11 cellular contexts compared by ENCODE assay signal in genomic region chr20:32449057-32449889, GRCh38.
DNase-seq lines count a peak whose midpoint lies in the region; ATAC-seq, FAIRE-seq and TF ChIP-seq lines count a peak whose summit lies in the region.
"Had no signal": no experiment of that assay in that cellular context is flagged by ENCODE, and none has a peak within 500 bp of the region (broad histone marks: within the 10 kb centered on the region; RNA-seq: fewer than 3 reads in every experiment).

No MANE protein-coding gene starts in this region.

- no peaks in the 10 kb centered on the region for H3K36me3 Mint-ChIP-seq in natural killer cell treated with Interleukin-12 subunit alpha and Interleukin-12 subunit beta and Interleukin-15 and Interleukin-18, amount 100 ng/mL, for 72 hours

- H3K27me3 Mint-ChIP-seq in natural killer cell treated with Interleukin-12 subunit alpha and Interleukin-12 subunit beta and Interleukin-15 and Interleukin-18, amount 100 ng/mL, for 72 hours: no peaks in the 10 kb centered on the region

- H3K27me3 ChIP-seq in heart left ventricle (no peaks in the 10 kb centered on the region), right cardiac atrium (ENCODE audit: control insufficient read depth, insufficient read depth) (no peaks in the 10 kb centered on the region), uterus (no peaks in the 10 kb centered on the region)

- H3K9me3 ChIP-seq in heart left ventricle: no peaks in the 10 kb centered on the region
- H3K9me3 ChIP-seq in right cardiac atrium (ENCODE audit: control insufficient read depth, low read length): no peaks in the 10 kb centered on the region
- no peaks in the 10 kb centered on the region for H3K9me3 ChIP-seq in uterus

- peak overlapping the region in 9 of 12 donors; percentile 4 to 57 (median 23) for H3K27ac ChIP-seq in heart left ventricle
- no peak overlapping the region for H3K27ac ChIP-seq in right cardiac atrium (ENCODE audit: low read length)
- no peak overlapping the region for H3K27ac ChIP-seq in coronary artery
- H3K27ac ChIP-seq in uterus: peak overlapping the region; percentile 34 to 35

- ATAC-seq in heart left ventricle (peak in 1 of 4 donors; percentile 34), right cardiac atrium (no peak), HG03432 (IDR thresholded peaks at IDR 0.05; ENCODE audit: unreplicated experiment) (no peak)
- ATAC-seq in natural killer cell treated with Interleukin-12 subunit alpha and Interleukin-12 subunit beta and Interleukin-15 and Interleukin-18, amount 100 ng/mL, for 72 hours: no peak
- ATAC-seq: PC-3 had no signal

- H3K4me1 ChIP-seq in heart left ventricle (peaks cover 0 to 61% (median 38%) of the 10 kb centered on the region in 12 donors), right cardiac atrium (ENCODE audit: control insufficient read depth, insufficient read depth, low read length) (peaks cover 4% of the 10 kb centered on the region), uterus (peaks cover 0 to 4% of the 10 kb centered on the region in 2 donors)

- DNase-seq in heart left ventricle (no peak), right cardiac atrium (no peak), coronary artery (ENCODE audit: low spot score) (no peak), uterus (no peak), GM12892 (ENCODE audit: insufficient read length) (no peak), NCI-H1417 (lab: John Stamatoyannopoulos, UW) (no peak)
- no peak for DNase-seq in natural killer cell treated with Interleukin-12 subunit alpha and Interleukin-12 subunit beta and Interleukin-15 and Interleukin-18, amount 100 ng/mL, for 72 hours (ENCODE audit: low spot score)
- DNase-seq: AML-193, midbrain, PC-3 had no signal

- intact Hi-C loops in heart left ventricle (cut with DNase I): no loop called here
- intact Hi-C loops in right cardiac atrium (cut with DNase I): no loop called here
- intact Hi-C loops in uterus (cut with DNase I; ENCODE audit: low total_unique reads): no loop called here

- peaks cover 15 to 18% of the 10 kb centered on the region in 2 donors for H3K4me1 Mint-ChIP-seq in natural killer cell treated with Interleukin-12 subunit alpha and Interleukin-12 subunit beta and Interleukin-15 and Interleukin-18, amount 100 ng/mL, for 72 hours (ENCODE audit: low read depth in 2 of 2)

- 61 to 68% (median 64%) methylated on average over 9 of the region's 9 CpGs for WGBS in heart left ventricle, 4 donors
- WGBS in right cardiac atrium: 58% methylated on average over 9 of the region's 9 CpGs

- no peak for FAIRE-seq in GM12892 (lab: Jason Lieb, UNC)

- H3K36me3 ChIP-seq in heart left ventricle (peaks cover 0 to 69% (median 47%) of the 10 kb centered on the region in 9 donors), uterus (no peaks in the 10 kb centered on the region)

- H3K27ac Mint-ChIP-seq in natural killer cell treated with Interleukin-12 subunit alpha and Interleukin-12 subunit beta and Interleukin-15 and Interleukin-18, amount 100 ng/mL, for 72 hours: peak overlapping the region; percentile 75 to 80

- TF ChIP-seq CTCF in heart left ventricle (IDR thresholded peaks at IDR 0.05): no peak
- TF ChIP-seq CTCF in coronary artery (IDR thresholded peaks at IDR 0.05): no peak
- no peak for TF ChIP-seq CTCF in uterus (IDR thresholded peaks at IDR 0.05)

- H3K9me3 Mint-ChIP-seq in natural killer cell treated with Interleukin-12 subunit alpha and Interleukin-12 subunit beta and Interleukin-15 and Interleukin-18, amount 100 ng/mL, for 72 hours: no peaks in the 10 kb centered on the region

- H3K4me3 Mint-ChIP-seq in natural killer cell treated with Interleukin-12 subunit alpha and Interleukin-12 subunit beta and Interleukin-15 and Interleukin-18, amount 100 ng/mL, for 72 hours: no peak overlapping the region

- H3K4me3 ChIP-seq in heart left ventricle: no peak overlapping the region
- H3K4me3 ChIP-seq in right cardiac atrium (ENCODE audit: low read length): no peak overlapping the region
- peak overlapping the region; percentile 5 for H3K4me3 ChIP-seq in coronary artery
- H3K4me3 ChIP-seq in uterus: no peak overlapping the region

- TF ChIP-seq POLR2A in heart left ventricle (IDR thresholded peaks at IDR 0.05) (no peak), uterus (IDR thresholded peaks at IDR 0.05) (no peak), GM12892 (IDR thresholded peaks at IDR 0.05; ENCODE audit: low read depth, low read length) (no peak)

Comparison
In these comparisons a context has a peak if more than half of its experiments do, and no peak if none do; other contexts are left out.
1. H3K27ac ChIP-seq: peak in heart left ventricle (9 of 12) and uterus (2 of 2); none in right cardiac atrium (single experiment) and coronary artery (0 of 2).